ENCODE assay signal across 9 cellular contexts in genomic region chr1:2091611-2092604, GRCh38. TPM values are rescaled to one million over a fixed set of nuclear protein-coding genes. Genes with fewer than 3 reads are reported as not detected.
DNase-seq lines count a peak whose midpoint lies in the region; ATAC-seq, FAIRE-seq and TF ChIP-seq lines count a peak whose summit lies in the region.
"Had no signal": no experiment of that assay in that cellular context is flagged by ENCODE, and none has a peak within 500 bp of the region (broad histone marks: within the 10 kb centered on the region; RNA-seq: fewer than 3 reads in every experiment).

No MANE protein-coding gene starts in this region.

- H2AFZ ChIP-seq in Karpas-422 (ENCODE audit: low read length) = no peak overlapping the region

- DNase-seq in AG04449 (ENCODE audit: low read depth, low spot score) (no peak), Karpas-422 (peak; percentile 58), frontal cortex (ENCODE audit: low spot score in 2 of 2) (peak; percentile 61 to 64), gastrocnemius medialis (no peak), dedifferentiated amniotic fluid mesenchymal stem cell (ENCODE audit: extremely low spot score) (no peak), NCI-H187 (lab: John Stamatoyannopoulos, UW) (no peak)
- peak; percentile 67 for DNase-seq in activated T-cell treated with anti-CD3 and anti-CD28 coated beads, Interleukin-2, amount 50 U/mL, for 24 hours

- no peaks in the 10 kb centered on the region for H3K9me3 Mint-ChIP-seq in activated T-cell treated with anti-CD3 and anti-CD28 coated beads, Interleukin-2, amount 50 U/mL, for 24 hours

- H3K27ac Mint-ChIP-seq in activated T-cell treated with anti-CD3 and anti-CD28 coated beads, Interleukin-2, amount 50 U/mL, for 24 hours = no peak overlapping the region
- H3K27ac Mint-ChIP-seq: activated naive CD8-positive, alpha-beta T cell had no signal

- POLR2A ChIA-PET in AG04449 (lab: Yijun Ruan, JAX) = no interaction called here

- no peak for TF ChIP-seq POLR2A in gastrocnemius medialis (IDR thresholded peaks at IDR 0.05)

- intact Hi-C loops in gastrocnemius medialis (cut with DNase I; ENCODE audit: low total_unique reads) = no loop called here

- no peaks in the 10 kb centered on the region for H3K79me2 ChIP-seq in Karpas-422 (ENCODE audit: low read length)

- H3K9ac ChIP-seq in Karpas-422 (ENCODE audit: low read length) = no peak overlapping the region

- H3K4me1 Mint-ChIP-seq in activated T-cell treated with anti-CD3 and anti-CD28 coated beads, Interleukin-2, amount 50 U/mL, for 24 hours (ENCODE audit: low read depth) = peaks cover 3% of the 10 kb centered on the region

- H3K4me2 ChIP-seq in Karpas-422 (ENCODE audit: low read depth, low read length, poor library complexity, severe bottlenecking) = no peak overlapping the region

- no peak overlapping the region for H3K4me3 Mint-ChIP-seq in activated T-cell treated with anti-CD3 and anti-CD28 coated beads, Interleukin-2, amount 50 U/mL, for 24 hours
- H3K4me3 Mint-ChIP-seq: activated naive CD8-positive, alpha-beta T cell had no signal

- no peaks in the 10 kb centered on the region for H3K4me1 ChIP-seq in Karpas-422 (ENCODE audit: low read length)
- H3K4me1 ChIP-seq in gastrocnemius medialis = no peaks in the 10 kb centered on the region

- CTCF ChIA-PET in AG04449 (lab: Yijun Ruan, JAX) = interaction anchor here (0.7 to 2.5 kb wide), 5 partner anchors 14 to 83 kb away, joined by 4 to 19 read pairs (median 5); no protein-coding TSS in a partner anchor

- no peaks in the 10 kb centered on the region; the same call in 1 of the 2 replicates for H3K9me3 ChIP-seq in Karpas-422 (ENCODE audit: low read length)
- no peaks in the 10 kb centered on the region for H3K9me3 ChIP-seq in gastrocnemius medialis

- no peak for ATAC-seq in gastrocnemius medialis
- ATAC-seq in GM18909 (IDR thresholded peaks at IDR 0.05; ENCODE audit: poor library complexity, unreplicated experiment) = no peak

- H3K36me3 Mint-ChIP-seq in activated T-cell treated with anti-CD3 and anti-CD28 coated beads, Interleukin-2, amount 50 U/mL, for 24 hours (ENCODE audit: low read depth) = no peaks in the 10 kb centered on the region
- H3K36me3 Mint-ChIP-seq: activated naive CD8-positive, alpha-beta T cell had no signal

- TF ChIP-seq CTCF in AG04449 (IDR thresholded peaks at IDR 0.05; ENCODE audit: insufficient read depth, low read length, missing control alignments) (peak; percentile 73), gastrocnemius medialis (IDR thresholded peaks at IDR 0.05 in 4 of 5, conservative IDR thresholded peaks at IDR 0.05 in 1 of 5) (peak in 3 of 5 experiments; percentile 33 to 51 (median 44))

- H4K20me1 ChIP-seq in Karpas-422 (ENCODE audit: insufficient read depth, low read depth, low read length) = no peaks in the 10 kb centered on the region

- no peaks in the 10 kb centered on the region for H3K36me3 ChIP-seq in Karpas-422 (ENCODE audit: insufficient read depth, low read length)
- H3K36me3 ChIP-seq in gastrocnemius medialis = no peaks in the 10 kb centered on the region

- H3K27me3 ChIP-seq in Karpas-422 (ENCODE audit: low read length) (no peaks in the 10 kb centered on the region), gastrocnemius medialis (peaks cover 20 to 27% (median 25%) of the 10 kb centered on the region in 3 donors)

- FAIRE-seq in frontal cortex (lab: Jason Lieb, UNC) = no peak

- no peaks in the 10 kb centered on the region for H3K27me3 Mint-ChIP-seq in activated T-cell treated with anti-CD3 and anti-CD28 coated beads, Interleukin-2, amount 50 U/mL, for 24 hours
- H3K27me3 Mint-ChIP-seq: activated naive CD8-positive, alpha-beta T cell had no signal

- no peaks in the 10 kb centered on the region for H3K9me2 ChIP-seq in Karpas-422 (replicated peaks; ENCODE audit: insufficient read depth, low read length)

- H3K4me3 ChIP-seq in AG04449 (ENCODE audit: low read depth, low read length) = no peak overlapping the region
- H3K4me3 ChIP-seq in Karpas-422 (ENCODE audit: low read length) = no peak overlapping the region
- H3K4me3 ChIP-seq in gastrocnemius medialis = no peak overlapping the region

- H3K27ac ChIP-seq in Karpas-422 (ENCODE audit: low read length) (no peak overlapping the region), gastrocnemius medialis (no peak overlapping the region)

- in situ Hi-C loops in gastrocnemius medialis (cut with MboI; ENCODE audit: low sequenced_read_pairs in 4 of 4) = no loop called here

RNA-seq across cellular contexts. Expression of gene PRKCZ, which starts 41.7 kb away (rescaled TPM):
- total RNA-seq in Karpas-422 (2014; rRNA removed; shearing (Covaris generic); ENCODE audit: low replicate concordance) = not detected in 2 replicates
- total RNA-seq in frontal cortex (58.7 TPM), gastrocnemius medialis (under 1 TPM in 2 of 4 donors, not detected in 2; 0.16 to 0.87 TPM)

Comparison
In these comparisons a context has a peak if more than half of its experiments do, and no peak if none do; other contexts are left out.
1. DNase-seq: peak in Karpas-422 (single experiment), activated T-cell treated with anti-CD3 and anti-CD28 coated beads, Interleukin-2, amount 50 U/mL, for 24 hours (single experiment) and frontal cortex (2 of 2); none in AG04449 (single experiment), gastrocnemius medialis (0 of 2), dedifferentiated amniotic fluid mesenchymal stem cell (single experiment) and NCI-H187 (0 of 2).
2. RNA of gene PRKCZ, which starts 41.7 kb away (total RNA-seq): 58.7 TPM in frontal cortex (single experiment); 0.16 to 0.87 TPM in gastrocnemius medialis and not detected in Karpas-422; every median in the first group is over 10 times any median in the second.